In the genomic region with DNA sequence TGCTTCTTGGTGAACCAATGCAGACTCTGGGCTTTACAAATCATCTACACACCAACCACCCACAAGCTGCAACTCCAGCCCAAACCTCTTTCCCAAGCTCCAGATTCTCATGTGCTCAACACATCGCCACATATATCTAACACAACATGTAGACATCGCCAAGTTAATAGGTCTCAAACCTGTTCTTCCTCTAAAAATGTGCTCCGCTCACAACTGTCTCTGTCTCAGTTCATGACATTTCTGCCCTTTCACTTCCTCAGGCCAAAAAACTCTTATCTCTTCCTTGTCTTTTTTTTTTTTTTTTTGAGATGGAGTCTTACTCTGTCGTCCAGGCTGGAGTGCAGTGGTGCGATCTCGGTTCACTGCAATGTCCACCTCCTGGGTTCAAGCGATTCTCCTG, we compare ENCODE assay signal across 2 cellular contexts.
TF ChIP-seq lines count a peak whose summit lies in the region.

No MANE protein-coding gene starts in this region.

TF ChIP-seq in H1, 55 proteins besides CTCF, POLR2A, EP300 and RAD21 (continued from another document):
- TF ChIP-seq, protein P1, sequence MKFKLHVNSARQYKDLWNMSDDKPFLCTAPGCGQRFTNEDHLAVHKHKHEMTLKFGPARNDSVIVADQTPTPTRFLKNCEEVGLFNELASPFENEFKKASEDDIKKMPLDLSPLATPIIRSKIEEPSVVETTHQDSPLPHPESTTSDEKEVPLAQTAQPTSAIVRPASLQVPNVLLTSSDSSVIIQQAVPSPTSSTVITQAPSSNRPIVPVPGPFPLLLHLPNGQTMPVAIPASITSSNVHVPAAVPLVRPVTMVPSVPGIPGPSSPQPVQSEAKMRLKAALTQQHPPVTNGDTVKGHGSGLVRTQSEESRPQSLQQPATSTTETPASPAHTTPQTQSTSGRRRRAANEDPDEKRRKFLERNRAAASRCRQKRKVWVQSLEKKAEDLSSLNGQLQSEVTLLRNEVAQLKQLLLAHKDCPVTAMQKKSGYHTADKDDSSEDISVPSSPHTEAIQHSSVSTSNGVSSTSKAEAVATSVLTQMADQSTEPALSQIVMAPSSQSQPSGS (IDR thresholded peaks at IDR 0.05; ENCODE audit: low read length), result no peak
- no peak for TF ChIP-seq HDAC2 (IDR thresholded peaks at IDR 0.05; ENCODE audit: borderline replicate concordance in 1 of 2, low read depth in 2 of 2, low read length in 2 of 2)
- no peak for TF ChIP-seq SIX5 (IDR thresholded peaks at IDR 0.05; ENCODE audit: low read depth, low read length)
- TF ChIP-seq SP1 (IDR thresholded peaks at IDR 0.05; ENCODE audit: low read depth, low read length), result no peak

TF ChIP-seq in SK-N-SH treated with all-trans-retinoic acid at 6 μM for 48 hours, 23 proteins besides CTCF, POLR2A, EP300 and RAD21 (continued from another document):
- TF ChIP-seq PPARA (CRISPR knock-in tag; IDR thresholded peaks at IDR 0.05; ENCODE audit: borderline replicate concordance) (no peak), ESRRG (CRISPR knock-in tag; IDR thresholded peaks at IDR 0.05) (no peak), RARB (CRISPR knock-in tag; IDR thresholded peaks at IDR 0.05) (no peak), TCF4 (CRISPR knock-in tag; IDR thresholded peaks at IDR 0.05; ENCODE audit: borderline replicate concordance) (no peak), GLIS3 (CRISPR knock-in tag; IDR thresholded peaks at IDR 0.05) (no peak), SNAI2 (CRISPR knock-in tag; IDR thresholded peaks at IDR 0.05) (no peak)
- TF ChIP-seq, protein P2, sequence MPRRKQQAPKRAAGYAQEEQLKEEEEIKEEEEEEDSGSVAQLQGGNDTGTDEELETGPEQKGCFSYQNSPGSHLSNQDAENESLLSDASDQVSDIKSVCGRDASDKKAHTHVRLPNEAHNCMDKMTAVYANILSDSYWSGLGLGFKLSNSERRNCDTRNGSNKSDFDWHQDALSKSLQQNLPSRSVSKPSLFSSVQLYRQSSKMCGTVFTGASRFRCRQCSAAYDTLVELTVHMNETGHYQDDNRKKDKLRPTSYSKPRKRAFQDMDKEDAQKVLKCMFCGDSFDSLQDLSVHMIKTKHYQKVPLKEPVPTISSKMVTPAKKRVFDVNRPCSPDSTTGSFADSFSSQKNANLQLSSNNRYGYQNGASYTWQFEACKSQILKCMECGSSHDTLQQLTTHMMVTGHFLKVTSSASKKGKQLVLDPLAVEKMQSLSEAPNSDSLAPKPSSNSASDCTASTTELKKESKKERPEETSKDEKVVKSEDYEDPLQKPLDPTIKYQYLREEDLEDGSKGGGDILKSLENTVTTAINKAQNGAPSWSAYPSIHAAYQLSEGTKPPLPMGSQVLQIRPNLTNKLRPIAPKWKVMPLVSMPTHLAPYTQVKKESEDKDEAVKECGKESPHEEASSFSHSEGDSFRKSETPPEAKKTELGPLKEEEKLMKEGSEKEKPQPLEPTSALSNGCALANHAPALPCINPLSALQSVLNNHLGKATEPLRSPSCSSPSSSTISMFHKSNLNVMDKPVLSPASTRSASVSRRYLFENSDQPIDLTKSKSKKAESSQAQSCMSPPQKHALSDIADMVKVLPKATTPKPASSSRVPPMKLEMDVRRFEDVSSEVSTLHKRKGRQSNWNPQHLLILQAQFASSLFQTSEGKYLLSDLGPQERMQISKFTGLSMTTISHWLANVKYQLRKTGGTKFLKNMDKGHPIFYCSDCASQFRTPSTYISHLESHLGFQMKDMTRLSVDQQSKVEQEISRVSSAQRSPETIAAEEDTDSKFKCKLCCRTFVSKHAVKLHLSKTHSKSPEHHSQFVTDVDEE (CRISPR knock-in tag; IDR thresholded peaks at IDR 0.05), result no peak
